In genomic region chr5:59588922-59589321, GRCh38 we compare ENCODE assay signal across 15 cellular contexts.
DNase-seq lines count a peak whose midpoint lies in the region; ATAC-seq and TF ChIP-seq lines count a peak whose summit lies in the region.
"Had no signal": no experiment of that assay in that cellular context is flagged by ENCODE, and none has a peak within 500 bp of the region (broad histone marks: within the 10 kb centered on the region; RNA-seq: fewer than 3 reads in every experiment).

No MANE protein-coding gene starts in this region.

- H4K91ac ChIP-seq in mesenchymal stem cell (ENCODE audit: low read length) = no peak overlapping the region

- no peak overlapping the region for H2BK5ac ChIP-seq in mesenchymal stem cell (ENCODE audit: low read depth, low read length, poor library complexity, severe bottlenecking)

- TF ChIP-seq CTCF in choroid plexus epithelial cell (conservative IDR thresholded peaks at IDR 0.05; ENCODE audit: low read depth, low read length) (no peak), progenitor cell of endocrine pancreas (IDR thresholded peaks at IDR 0.05; ENCODE audit: unreplicated experiment) (no peak)

- DNase-seq in AG20443 (ENCODE audit: low spot score) = peak; percentile 30
- peak; percentile 65 for DNase-seq in LoVo (ENCODE audit: low spot score)
- peak; percentile 72 for DNase-seq in choroid plexus epithelial cell (ENCODE audit: low read depth)
- DNase-seq in mesenchymal stem cell = peak; percentile 49
- no peak for DNase-seq in progenitor cell of endocrine pancreas (ENCODE audit: low spot score, unreplicated experiment)
- DNase-seq in amygdala (lab: John Stamatoyannopoulos, UW) = no peak
- no peak for DNase-seq in NCI-H128 (lab: John Stamatoyannopoulos, UW; ENCODE audit: unreplicated experiment)
- DNase-seq: activated CD4-positive, CD25-positive, alpha-beta regulatory T cell treated with anti-CD3 and anti-CD28 coated beads, Interleukin-2, amount 50 U/mL, for 72 hours; BE2C; DMS153; NCI-H1048; NCI-H2227 treated with DMSO at 0.1 percent for 48 hours had no signal

- H3K9me3 Mint-ChIP-seq in progenitor cell of endocrine pancreas (ENCODE audit: low read depth) = no peaks in the 10 kb centered on the region
- H3K9me3 Mint-ChIP-seq: dendritic cell treated with granulocyte-macrophage colony-stimulating factor and Interleukin-4, amounts not matched to agents 40 ng/mL and 50 ng/mL, for 4 days had no signal

- H3K9me3 ChIP-seq in mesenchymal stem cell (ENCODE audit: control insufficient read depth, low read length) = no peaks in the 10 kb centered on the region
- H3K9me3 ChIP-seq: BE2C, thoracic aorta had no signal

- H3K4me3 ChIP-seq in choroid plexus epithelial cell (ENCODE audit: low read depth, low read length) (no peak overlapping the region), mesenchymal stem cell (ENCODE audit: insufficient read depth in 1 of 2, low read depth in 1 of 2, low read length in 2 of 2) (no peak overlapping the region)
- H3K4me3 ChIP-seq: thoracic aorta had no signal

- H3K27ac Mint-ChIP-seq in progenitor cell of endocrine pancreas = no peak overlapping the region
- H3K27ac Mint-ChIP-seq: dendritic cell treated with granulocyte-macrophage colony-stimulating factor and Interleukin-4, amounts not matched to agents 40 ng/mL and 50 ng/mL, for 4 days had no signal

- H3K27me3 Mint-ChIP-seq in progenitor cell of endocrine pancreas = peaks cover 3% of the 10 kb centered on the region
- H3K27me3 Mint-ChIP-seq: dendritic cell treated with granulocyte-macrophage colony-stimulating factor and Interleukin-4, amounts not matched to agents 40 ng/mL and 50 ng/mL, for 4 days had no signal

- H3K4me1 ChIP-seq in mesenchymal stem cell (ENCODE audit: control insufficient read depth, insufficient read depth, low read depth, low read length) = peaks cover 3% of the 10 kb centered on the region

- no peak overlapping the region for H2BK12ac ChIP-seq in mesenchymal stem cell (ENCODE audit: low read length in 2 of 2)

- no peak overlapping the region for H3K4me3 Mint-ChIP-seq in progenitor cell of endocrine pancreas (ENCODE audit: low read depth)
- H3K4me3 Mint-ChIP-seq: dendritic cell treated with granulocyte-macrophage colony-stimulating factor and Interleukin-4, amounts not matched to agents 40 ng/mL and 50 ng/mL, for 4 days had no signal

- peaks cover 17% of the 10 kb centered on the region for H3K4me1 Mint-ChIP-seq in progenitor cell of endocrine pancreas (ENCODE audit: low read depth)

- no peak overlapping the region for H3K27ac ChIP-seq in mesenchymal stem cell (ENCODE audit: low read length, poor library complexity, severe bottlenecking)
- H3K27ac ChIP-seq: thoracic aorta had no signal

- no peak for ATAC-seq in HG03442 (IDR thresholded peaks at IDR 0.05; ENCODE audit: unreplicated experiment)

- peaks cover 1% of the 10 kb centered on the region for H3K79me1 ChIP-seq in mesenchymal stem cell (replicated peaks; ENCODE audit: low read length, poor library complexity, severe bottlenecking)

- no peak overlapping the region for H3K23ac ChIP-seq in mesenchymal stem cell (ENCODE audit: low read length in 2 of 2)

- no peak overlapping the region for H2AFZ ChIP-seq in mesenchymal stem cell (ENCODE audit: low read depth, low read length)

- H2AK5ac ChIP-seq in mesenchymal stem cell (ENCODE audit: low read length, severe bottlenecking) = no peak overlapping the region

- no peaks in the 10 kb centered on the region for H3K36me3 Mint-ChIP-seq in progenitor cell of endocrine pancreas (ENCODE audit: insufficient read depth)

- H3K27me3 ChIP-seq in mesenchymal stem cell (ENCODE audit: control insufficient read depth in 1 of 2, insufficient read depth in 1 of 2, low read length in 2 of 2) = no peaks in the 10 kb centered on the region
- H3K27me3 ChIP-seq: BE2C had no signal

- no peak overlapping the region for H3K9ac ChIP-seq in mesenchymal stem cell (ENCODE audit: low read length)

- H3K14ac ChIP-seq in mesenchymal stem cell (ENCODE audit: low read length in 2 of 2) = no peak overlapping the region

- H3K4me2 ChIP-seq in mesenchymal stem cell (ENCODE audit: low read length, poor library complexity, severe bottlenecking) = no peak overlapping the region

- H2BK15ac ChIP-seq in mesenchymal stem cell (ENCODE audit: low read depth, poor library complexity, severe bottlenecking) = no peak overlapping the region

- no peak overlapping the region for H3K4ac ChIP-seq in mesenchymal stem cell (ENCODE audit: low read depth in 1 of 2, low read length in 2 of 2)

- no peaks in the 10 kb centered on the region for H3K36me3 ChIP-seq in mesenchymal stem cell (ENCODE audit: control insufficient read depth in 1 of 2, insufficient read depth in 2 of 2, low read depth in 1 of 2, low read length in 2 of 2)
- H3K36me3 ChIP-seq: BE2C, thoracic aorta had no signal

- no peak overlapping the region for H2BK120ac ChIP-seq in mesenchymal stem cell (ENCODE audit: low read depth, low read length)

- H3K18ac ChIP-seq in mesenchymal stem cell (ENCODE audit: low read depth in 1 of 2, low read length in 2 of 2) = no peak overlapping the region

- H4K8ac ChIP-seq in mesenchymal stem cell (ENCODE audit: low read length) = no peak overlapping the region

Comparison
In these comparisons a context has a peak if more than half of its experiments do, and no peak if none do; other contexts are left out.
1. DNase-seq: peak in AG20443 (single experiment), LoVo (single experiment), choroid plexus epithelial cell (single experiment) and mesenchymal stem cell (single experiment); none in progenitor cell of endocrine pancreas (single experiment), amygdala (0 of 56) and NCI-H128 (single experiment).